ENCODE assay signal across 22 cellular contexts in the genomic region with DNA sequence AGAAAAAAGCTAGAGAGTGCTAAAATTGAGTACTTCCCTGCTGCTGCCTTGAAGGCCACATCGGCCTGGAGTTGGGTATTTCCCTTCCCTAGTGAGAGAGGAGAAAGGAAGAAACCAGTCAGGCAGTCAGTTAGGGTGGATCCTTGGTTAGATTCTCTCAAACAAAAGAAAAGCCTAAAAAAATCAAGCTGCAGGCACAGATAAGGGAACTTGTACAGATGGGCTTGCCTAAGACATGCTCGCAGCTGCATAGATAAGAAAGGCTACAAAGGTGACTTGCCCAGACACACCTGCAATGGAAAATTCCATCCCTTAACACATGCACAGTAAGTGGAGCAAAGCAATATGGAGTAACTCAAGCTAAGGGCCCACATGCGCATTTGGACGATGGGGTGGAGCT.
"Had no signal": no experiment of that assay in that cellular context is flagged by ENCODE, and none has a peak within 500 bp of the region (broad histone marks: within the 10 kb centered on the region; RNA-seq: fewer than 3 reads in every experiment).

No MANE protein-coding gene starts in this region.

- H3K4me1 ChIP-seq: pancreas, psoas muscle, right atrium auricular region, transverse colon, vagina had no signal

- H3K36me3 Mint-ChIP-seq: activated naive CD4-positive, alpha-beta T cell treated with anti-CD3 and anti-CD28 coated beads, Interleukin-2, amount 50 U/mL, for 72 hours; brain; memory B cell had no signal

- FAIRE-seq: frontal cortex, islet of Langerhans, pancreas had no signal

- H3K4me3 ChIP-seq: pancreas, psoas muscle, right atrium auricular region, transverse colon, vagina had no signal

- H3K4me1 Mint-ChIP-seq: brain; memory B cell; nephron; stimulated activated naive CD8-positive, alpha-beta T cell treated with anti-CD3 and anti-CD28 coated beads, Interleukin-15, amount 100 ng/mL, for 72 hours; T-helper 17 cell had no signal

- H3K27ac ChIP-seq: neutrophil, pancreas, psoas muscle, right atrium auricular region, transverse colon, vagina had no signal

- H3K4me3 Mint-ChIP-seq: brain; dendritic cell treated with granulocyte-macrophage colony-stimulating factor and Interleukin-4, amounts not matched to agents 40 ng/mL and 50 ng/mL, for 4 days; memory B cell; nephron; stimulated activated naive CD8-positive, alpha-beta T cell treated with anti-CD3 and anti-CD28 coated beads, Interleukin-15, amount 100 ng/mL, for 72 hours; T-helper 17 cell had no signal

- H3K27me3 Mint-ChIP-seq: dendritic cell treated with granulocyte-macrophage colony-stimulating factor and Interleukin-4, amounts not matched to agents 40 ng/mL and 50 ng/mL, for 4 days; memory B cell; stimulated activated naive CD8-positive, alpha-beta T cell treated with anti-CD3 and anti-CD28 coated beads, Interleukin-15, amount 100 ng/mL, for 72 hours; T-helper 17 cell had no signal

- DNase-seq: activated T-cell treated with anti-CD3 and anti-CD28 coated beads, Interleukin-2, amount 50 U/mL, for 1 hour; aorta; effector CD4-positive, alpha-beta T cell; glutamatergic neuron; hippocampal formation; left cardiac atrium; pancreas; psoas muscle; stimulated activated CD4-positive, alpha-beta T cell treated with anti-CD3 and anti-CD28 coated beads, Interleukin-1b, Interleukin-23, amount 100 ng/mL, for 48 hours; stimulated activated naive CD8-positive, alpha-beta T cell treated with anti-CD3 and anti-CD28 coated beads, Interleukin-15, amount 100 ng/mL, for 72 hours; T-helper 17 cell; transverse colon had no signal

- H3K27me3 ChIP-seq: neutrophil, pancreas, right atrium auricular region, transverse colon, vagina had no signal

- H3K27ac Mint-ChIP-seq: activated naive CD4-positive, alpha-beta T cell treated with anti-CD3 and anti-CD28 coated beads, Interleukin-2, amount 50 U/mL, for 72 hours; brain; dendritic cell treated with granulocyte-macrophage colony-stimulating factor and Interleukin-4, amounts not matched to agents 40 ng/mL and 50 ng/mL, for 4 days; memory B cell; nephron; T-helper 17 cell had no signal

- H3K9me3 ChIP-seq: neutrophil, pancreas, psoas muscle, right atrium auricular region, transverse colon, vagina had no signal

- H3K36me3 ChIP-seq: neutrophil, pancreas, right atrium auricular region, transverse colon, vagina had no signal
